8 cellular contexts compared by ENCODE assay signal in genomic region chr4:82797591-82798081, GRCh38. TPM values are rescaled to one million over a fixed set of nuclear protein-coding genes. Genes with fewer than 3 reads are reported as not detected.
DNase-seq lines count a peak whose midpoint lies in the region; ATAC-seq and TF ChIP-seq lines count a peak whose summit lies in the region.

No MANE protein-coding gene starts in this region.

- H3K36me3 ChIP-seq in BLaER1 treated with 17β-estradiol and CSF1 and Interleukin-3, amounts not matched to agents 10 nM and 100 nM = peaks cover 0 to 13% (median 0%) of the 10 kb centered on the region in 11 experiments; a peak in 4 of 22 replicates
- H3K36me3 ChIP-seq in HEK293 (ENCODE audit: control insufficient read depth in 2 of 2, insufficient read depth in 1 of 2, low read length in 2 of 2) (peaks cover 0 to 10% of the 10 kb centered on the region in 2 experiments; a peak in 2 of 3 replicates), adrenal gland (replicated peaks in 1 of 2) (no peaks in the 10 kb centered on the region), iPS-15b (ENCODE audit: control insufficient read depth, insufficient read depth, low read length) (no peaks in the 10 kb centered on the region)

- POLR2A ChIA-PET in HEK293 (lab: Yijun Ruan, JAX) = interaction anchor here (2.0 kb wide), 1 partner anchor 12 kb away, joined by 14 read pairs; no protein-coding TSS in a partner anchor

- H3K27ac ChIP-seq in BLaER1 treated with 17β-estradiol and CSF1 and Interleukin-3, amounts not matched to agents 10 nM and 100 nM = no peak overlapping the region; a peak in 2 of 22 replicates
- H3K27ac ChIP-seq in HEK293 (ENCODE audit: extremely low read depth, low read depth, low read length) (peak overlapping the region; percentile 4; the same call in 1 of the 2 replicates), adrenal gland (peak overlapping the region in 3 of 5 donors; percentile 77 to 84 (median 78))

- intact Hi-C loops in adrenal gland (cut with DNase I) = no loop called here

- no peak for TF ChIP-seq POLR2A in adrenal gland (IDR thresholded peaks at IDR 0.05)

- DNase-seq in adrenal gland (peak in 6 of 7 donors; percentile 36 to 57 (median 41)), skeletal muscle cell (ENCODE audit: low read depth) (no peak), cerebellum (ENCODE audit: low spot score) (no peak)

- CTCF ChIA-PET in HEK293 (lab: Yijun Ruan, JAX) = interaction anchor here (1.4 kb wide), 1 partner anchor 59 kb away, joined by 4 read pairs; no protein-coding TSS in a partner anchor

- H3K27me3 ChIP-seq in BLaER1 treated with 17β-estradiol and CSF1 and Interleukin-3, amounts not matched to agents 10 nM and 100 nM = peaks cover 5 to 30% (median 24%) of the 10 kb centered on the region in 11 experiments; a peak in 16 of 22 replicates
- no peaks in the 10 kb centered on the region for H3K27me3 ChIP-seq in adrenal gland
- H3K27me3 ChIP-seq in iPS-15b (ENCODE audit: control insufficient read depth, insufficient read depth, low read length) = peaks cover 98% of the 10 kb centered on the region

- TF ChIP-seq CTCF in HEK293 (tag by site-specific recombination; IDR thresholded peaks at IDR 0.05) (no peak; the same call in 1 of the 2 replicates), adrenal gland (IDR thresholded peaks at IDR 0.05) (no peak)

- no peak for ATAC-seq in HG02798 (IDR thresholded peaks at IDR 0.05; ENCODE audit: poor library complexity, unreplicated experiment)
- no peak for ATAC-seq in HG03571 (IDR thresholded peaks at IDR 0.05; ENCODE audit: unreplicated experiment)

- H3K9ac ChIP-seq in BLaER1 treated with 17β-estradiol and CSF1 and Interleukin-3, amounts not matched to agents 10 nM and 100 nM = peak overlapping the region; percentile 14 to 84 (median 78); a peak in 18 of 22 replicates
- H3K9ac ChIP-seq in iPS-15b (ENCODE audit: low read depth, low read length) = no peak overlapping the region

- peaks cover 0 to 7% (median 0%) of the 10 kb centered on the region in 11 experiments; a peak in 6 of 22 replicates for H3K9me3 ChIP-seq in BLaER1 treated with 17β-estradiol and CSF1 and Interleukin-3, amounts not matched to agents 10 nM and 100 nM (replicated peaks in 1 of 11)
- H3K9me3 ChIP-seq in HEK293 (ENCODE audit: control insufficient read depth, insufficient read depth, low read depth, low read length) (no peaks in the 10 kb centered on the region), adrenal gland (replicated peaks in 1 of 3) (no peaks in the 10 kb centered on the region), iPS-15b (ENCODE audit: control insufficient read depth, insufficient read depth, low read length) (no peaks in the 10 kb centered on the region)

- H3K4me2 ChIP-seq in BLaER1 treated with 17β-estradiol and CSF1 and Interleukin-3, amounts not matched to agents 10 nM and 100 nM = peak overlapping the region; percentile 89 to 99 (median 96)

- H3K4me3 ChIP-seq in BLaER1 treated with 17β-estradiol and CSF1 and Interleukin-3, amounts not matched to agents 10 nM and 100 nM = peak overlapping the region; percentile 70 to 89 (median 82)
- H3K4me3 ChIP-seq in HEK293 (ENCODE audit: low read depth, low read length) = peak overlapping the region; percentile 66
- peak overlapping the region in 2 of 4 donors; percentile 91 to 92 for H3K4me3 ChIP-seq in adrenal gland
- peak overlapping the region; percentile 61 for H3K4me3 ChIP-seq in iPS-15b (ENCODE audit: low read depth, low read length)
- peak overlapping the region; percentile 71 for H3K4me3 ChIP-seq in skeletal muscle cell (ENCODE audit: low read depth, low read length)

- WGBS in adrenal gland, 4 donors = 2 to 3% (median 2%) methylated on average over 8 to 37 of the region's 37 CpGs

- peaks cover 0 to 17% (median 15%) of the 10 kb centered on the region in 11 experiments; a peak in 13 of 22 replicates for H4K20me1 ChIP-seq in BLaER1 treated with 17β-estradiol and CSF1 and Interleukin-3, amounts not matched to agents 10 nM and 100 nM

- H3K4me1 ChIP-seq in BLaER1 treated with 17β-estradiol and CSF1 and Interleukin-3, amounts not matched to agents 10 nM and 100 nM = peaks cover 19 to 36% (median 29%) of the 10 kb centered on the region in 10 experiments
- H3K4me1 ChIP-seq in HEK293 (ENCODE audit: control insufficient read depth, insufficient read depth, low read length) (peaks cover 3% of the 10 kb centered on the region), adrenal gland (replicated peaks in 1 of 2) (peaks cover 24 to 35% of the 10 kb centered on the region in 2 donors), iPS-15b (ENCODE audit: control insufficient read depth, insufficient read depth, low read length) (peaks cover 4% of the 10 kb centered on the region)

TF ChIP-seq in HEK293, 187 proteins besides CTCF, POLR2A, EP300 and RAD21 (continues in another document):
- no peak for TF ChIP-seq ZNF830 (tag by site-specific recombination; IDR thresholded peaks at IDR 0.05; ENCODE audit: low read depth)
- no peak for TF ChIP-seq GFI1B (tag by site-specific recombination; IDR thresholded peaks at IDR 0.05)
- 0 out of 2 replicates have a peak, but pooled peaks have one; percentile 14 for TF ChIP-seq IKZF3 (tag by site-specific recombination; IDR thresholded peaks at IDR 0.05)
- TF ChIP-seq, protein P1, sequence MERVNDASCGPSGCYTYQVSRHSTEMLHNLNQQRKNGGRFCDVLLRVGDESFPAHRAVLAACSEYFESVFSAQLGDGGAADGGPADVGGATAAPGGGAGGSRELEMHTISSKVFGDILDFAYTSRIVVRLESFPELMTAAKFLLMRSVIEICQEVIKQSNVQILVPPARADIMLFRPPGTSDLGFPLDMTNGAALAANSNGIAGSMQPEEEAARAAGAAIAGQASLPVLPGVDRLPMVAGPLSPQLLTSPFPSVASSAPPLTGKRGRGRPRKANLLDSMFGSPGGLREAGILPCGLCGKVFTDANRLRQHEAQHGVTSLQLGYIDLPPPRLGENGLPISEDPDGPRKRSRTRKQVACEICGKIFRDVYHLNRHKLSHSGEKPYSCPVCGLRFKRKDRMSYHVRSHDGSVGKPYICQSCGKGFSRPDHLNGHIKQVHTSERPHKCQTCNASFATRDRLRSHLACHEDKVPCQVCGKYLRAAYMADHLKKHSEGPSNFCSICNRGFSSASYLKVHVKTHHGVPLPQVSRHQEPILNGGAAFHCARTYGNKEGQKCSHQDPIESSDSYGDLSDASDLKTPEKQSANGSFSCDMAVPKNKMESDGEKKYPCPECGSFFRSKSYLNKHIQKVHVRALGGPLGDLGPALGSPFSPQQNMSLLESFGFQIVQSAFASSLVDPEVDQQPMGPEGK (tag by site-specific recombination; IDR thresholded peaks at IDR 0.05) = 0 out of 2 replicates have a peak, but pooled peaks have one; percentile 28
- peak; percentile 76 for TF ChIP-seq ZIC2 (tag by site-specific recombination; IDR thresholded peaks at IDR 0.05)
- no peak for TF ChIP-seq ZNF366 (tag by site-specific recombination; conservative IDR thresholded peaks at IDR 0.05)
- 0 out of 2 replicates have a peak, but pooled peaks have one; percentile 13 for TF ChIP-seq GLIS2 (tag by site-specific recombination; IDR thresholded peaks at IDR 0.05)
- TF ChIP-seq ZEB2 (tag by site-specific recombination; IDR thresholded peaks at IDR 0.05) = peak; percentile 24; the same call in 1 of the 2 replicates
- TF ChIP-seq ZNF157 (tag by site-specific recombination; IDR thresholded peaks at IDR 0.05) = no peak
- TF ChIP-seq ZNF248 (tag by site-specific recombination; IDR thresholded peaks at IDR 0.05) = no peak
- TF ChIP-seq, protein P2, sequence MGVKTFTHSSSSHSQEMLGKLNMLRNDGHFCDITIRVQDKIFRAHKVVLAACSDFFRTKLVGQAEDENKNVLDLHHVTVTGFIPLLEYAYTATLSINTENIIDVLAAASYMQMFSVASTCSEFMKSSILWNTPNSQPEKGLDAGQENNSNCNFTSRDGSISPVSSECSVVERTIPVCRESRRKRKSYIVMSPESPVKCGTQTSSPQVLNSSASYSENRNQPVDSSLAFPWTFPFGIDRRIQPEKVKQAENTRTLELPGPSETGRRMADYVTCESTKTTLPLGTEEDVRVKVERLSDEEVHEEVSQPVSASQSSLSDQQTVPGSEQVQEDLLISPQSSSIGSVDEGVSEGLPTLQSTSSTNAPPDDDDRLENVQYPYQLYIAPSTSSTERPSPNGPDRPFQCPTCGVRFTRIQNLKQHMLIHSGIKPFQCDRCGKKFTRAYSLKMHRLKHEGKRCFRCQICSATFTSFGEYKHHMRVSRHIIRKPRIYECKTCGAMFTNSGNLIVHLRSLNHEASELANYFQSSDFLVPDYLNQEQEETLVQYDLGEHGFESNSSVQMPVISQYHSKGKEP (tag by site-specific recombination; IDR thresholded peaks at IDR 0.05) = no peak
- no peak for TF ChIP-seq ZNF621 (tag by site-specific recombination; IDR thresholded peaks at IDR 0.05)
- no peak for TF ChIP-seq ZNF580 (tag by site-specific recombination; IDR thresholded peaks at IDR 0.05)
- no peak for TF ChIP-seq BCL11A (tag by site-specific recombination; IDR thresholded peaks at IDR 0.05; ENCODE audit: low read depth)
- TF ChIP-seq ZBTB10 (tag by site-specific recombination; IDR thresholded peaks at IDR 0.05) = 0 out of 2 replicates have a peak, but pooled peaks have one; percentile 17

RNA-seq across cellular contexts. Expression of gene SCD5, which starts 1.0 kb away (rescaled TPM):
- 100 to 1,000 TPM; 199 to 585 (median 385) TPM for total RNA-seq in adrenal gland
- 100 to 1,000 TPM in 1 of 3 donors, 10 to 100 TPM in 2; 88.1 to 164 (median 96.2) TPM for polyA plus RNA-seq in adrenal gland
- 134 TPM for total RNA-seq in cerebellum

Comparison
In these comparisons a context has a peak if more than half of its experiments do, and no peak if none do; other contexts are left out.
1. H3K27ac ChIP-seq: peak in HEK293 (single experiment) and adrenal gland (3 of 5); none in BLaER1 treated with 17β-estradiol and CSF1 and Interleukin-3, amounts not matched to agents 10 nM and 100 nM (0 of 11).
2. DNase-seq: peak in adrenal gland (6 of 7); none in skeletal muscle cell (single experiment) and cerebellum (single experiment).